8 cellular contexts compared by ENCODE assay signal in the genomic region with DNA sequence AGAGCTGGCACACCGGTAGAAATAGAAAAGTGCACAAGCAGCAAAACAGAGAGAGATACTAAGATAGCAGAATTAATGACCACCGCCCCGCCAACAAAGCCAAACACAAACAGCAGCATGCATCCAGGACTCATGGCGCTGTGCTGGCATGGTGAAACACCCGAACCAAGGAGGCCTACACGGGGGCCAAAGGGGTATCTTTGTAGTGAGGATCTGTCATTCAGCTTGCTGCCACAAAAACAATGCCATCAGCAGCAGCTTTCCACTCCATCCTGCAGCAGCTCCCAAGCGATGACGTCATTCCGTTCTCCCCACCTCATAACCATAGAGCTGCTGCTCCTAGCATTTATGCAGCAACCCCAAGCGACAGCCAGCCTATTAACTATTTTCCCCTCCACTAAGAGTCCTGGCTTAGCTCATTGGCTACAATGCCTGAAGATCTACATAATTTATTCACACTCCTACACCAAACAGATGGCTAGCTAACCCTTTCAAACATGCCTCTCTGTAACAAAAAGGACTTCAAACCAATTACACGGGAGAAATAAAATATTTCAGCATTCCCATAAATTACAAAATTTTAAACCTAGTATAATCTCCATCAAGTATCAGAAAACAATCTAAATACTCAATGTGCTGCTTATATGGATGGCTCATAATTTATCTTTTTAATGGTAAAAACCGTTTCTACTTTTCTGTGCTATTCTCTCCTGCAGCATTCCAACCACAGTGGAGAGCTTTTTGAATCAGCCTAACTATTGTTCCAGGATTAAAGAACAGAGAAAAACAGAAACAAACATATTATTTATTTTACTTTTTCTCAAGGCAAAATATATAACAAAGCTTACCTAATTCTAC.
DNase-seq lines count a peak whose midpoint lies in the region; ATAC-seq and TF ChIP-seq lines count a peak whose summit lies in the region.

No MANE protein-coding gene starts in this region.

- no peaks in the 10 kb centered on the region for H3K36me3 Mint-ChIP-seq in progenitor cell of endocrine pancreas (ENCODE audit: insufficient read depth)
- H3K36me3 Mint-ChIP-seq in natural killer cell treated with Interleukin-12 subunit alpha and Interleukin-12 subunit beta and Interleukin-15 and Interleukin-18, amount 100 ng/mL, for 72 hours: no peaks in the 10 kb centered on the region

- H3K36me3 ChIP-seq in adrenal gland (replicated peaks in 1 of 2) (no peaks in the 10 kb centered on the region), left ventricle myocardium inferior (no peaks in the 10 kb centered on the region)

- H3K9me3 Mint-ChIP-seq in progenitor cell of endocrine pancreas (ENCODE audit: low read depth): no peaks in the 10 kb centered on the region
- no peaks in the 10 kb centered on the region for H3K9me3 Mint-ChIP-seq in natural killer cell treated with Interleukin-12 subunit alpha and Interleukin-12 subunit beta and Interleukin-15 and Interleukin-18, amount 100 ng/mL, for 72 hours

- peaks cover 11% of the 10 kb centered on the region for H3K4me1 Mint-ChIP-seq in progenitor cell of endocrine pancreas (ENCODE audit: low read depth)
- peaks cover 3 to 4% of the 10 kb centered on the region in 2 donors for H3K4me1 Mint-ChIP-seq in natural killer cell treated with Interleukin-12 subunit alpha and Interleukin-12 subunit beta and Interleukin-15 and Interleukin-18, amount 100 ng/mL, for 72 hours (ENCODE audit: low read depth in 2 of 2)

- intact Hi-C loops in Right ventricle myocardium inferior (cut with DNase I) (no loop called here), cardiac septum (cut with DNase I) (no loop called here), adrenal gland (cut with DNase I) (no loop called here), left ventricle myocardium inferior (cut with micrococcal nuclease) (no loop called here)

- WGBS in adrenal gland, 4 donors: 16 to 26% (median 19%) methylated on average over 12 of the region's 12 CpGs

- TF ChIP-seq POLR2A in adrenal gland (IDR thresholded peaks at IDR 0.05): peak; percentile 59 to 88

- H3K27me3 Mint-ChIP-seq in progenitor cell of endocrine pancreas: no peaks in the 10 kb centered on the region
- no peaks in the 10 kb centered on the region for H3K27me3 Mint-ChIP-seq in natural killer cell treated with Interleukin-12 subunit alpha and Interleukin-12 subunit beta and Interleukin-15 and Interleukin-18, amount 100 ng/mL, for 72 hours

- H3K27ac ChIP-seq in adrenal gland (peak overlapping the region in 4 of 5 donors; percentile 36 to 82 (median 59)), left ventricle myocardium inferior (replicated peaks) (peak overlapping the region; percentile 31)

- H3K27ac Mint-ChIP-seq in progenitor cell of endocrine pancreas: no peak overlapping the region
- no peak overlapping the region for H3K27ac Mint-ChIP-seq in natural killer cell treated with Interleukin-12 subunit alpha and Interleukin-12 subunit beta and Interleukin-15 and Interleukin-18, amount 100 ng/mL, for 72 hours

- H3K4me3 ChIP-seq in adrenal gland (peak overlapping the region in 2 of 4 donors; percentile 8 to 46), left ventricle myocardium inferior (peak overlapping the region; percentile 40)

- H3K27me3 ChIP-seq in adrenal gland: no peaks in the 10 kb centered on the region
- H3K27me3 ChIP-seq in left ventricle myocardium inferior (ENCODE audit: low read depth): no peaks in the 10 kb centered on the region

- H3K9me3 ChIP-seq in adrenal gland (replicated peaks in 1 of 3) (no peaks in the 10 kb centered on the region), left ventricle myocardium inferior (replicated peaks) (no peaks in the 10 kb centered on the region)

- H3K4me3 Mint-ChIP-seq in progenitor cell of endocrine pancreas (ENCODE audit: low read depth): no peak overlapping the region
- no peak overlapping the region for H3K4me3 Mint-ChIP-seq in natural killer cell treated with Interleukin-12 subunit alpha and Interleukin-12 subunit beta and Interleukin-15 and Interleukin-18, amount 100 ng/mL, for 72 hours

- no peak for TF ChIP-seq CTCF in adrenal gland (IDR thresholded peaks at IDR 0.05)
- no peak for TF ChIP-seq CTCF in left ventricle myocardium inferior (IDR thresholded peaks at IDR 0.05; ENCODE audit: borderline replicate concordance)
- TF ChIP-seq CTCF in progenitor cell of endocrine pancreas (IDR thresholded peaks at IDR 0.05; ENCODE audit: unreplicated experiment): no peak

- H3K4me1 ChIP-seq in adrenal gland (replicated peaks in 1 of 2): peaks cover 15 to 55% of the 10 kb centered on the region in 2 donors
- H3K4me1 ChIP-seq in left ventricle myocardium inferior: peaks cover 32% of the 10 kb centered on the region

- DNase-seq in Right ventricle myocardium inferior (ENCODE audit: missing footprints): no peak
- DNase-seq in cardiac septum (ENCODE audit: low spot score): no peak
- peak; percentile 81 to 96 (median 88) for DNase-seq in adrenal gland
- peak; percentile 36 for DNase-seq in left ventricle myocardium inferior
- peak; percentile 52 for DNase-seq in progenitor cell of endocrine pancreas (ENCODE audit: low spot score, unreplicated experiment)
- no peak for DNase-seq in natural killer cell treated with Interleukin-12 subunit alpha and Interleukin-12 subunit beta and Interleukin-15 and Interleukin-18, amount 100 ng/mL, for 72 hours (ENCODE audit: low spot score)

- ATAC-seq in Right ventricle myocardium inferior (peak; percentile 95), GM18502 (IDR thresholded peaks at IDR 0.05; ENCODE audit: poor library complexity, unreplicated experiment) (no peak), GM19467 (IDR thresholded peaks at IDR 0.05; ENCODE audit: unreplicated experiment) (no peak)
- no peak for ATAC-seq in natural killer cell treated with Interleukin-12 subunit alpha and Interleukin-12 subunit beta and Interleukin-15 and Interleukin-18, amount 100 ng/mL, for 72 hours

Comparison
In these comparisons a context has a peak if more than half of its experiments do, and no peak if none do; other contexts are left out.
1. DNase-seq: peak in adrenal gland (7 of 7), left ventricle myocardium inferior (single experiment) and progenitor cell of endocrine pancreas (single experiment); none in Right ventricle myocardium inferior (single experiment), cardiac septum (single experiment) and natural killer cell treated with Interleukin-12 subunit alpha and Interleukin-12 subunit beta and Interleukin-15 and Interleukin-18, amount 100 ng/mL, for 72 hours (single experiment).